Comparison of ENCODE assay signal across 16 cellular contexts in genomic region chr22:33842006-33842354, GRCh38.
DNase-seq lines count a peak whose midpoint lies in the region; ATAC-seq and TF ChIP-seq lines count a peak whose summit lies in the region.
"Had no signal": no experiment of that assay in that cellular context is flagged by ENCODE, and none has a peak within 500 bp of the region (broad histone marks: within the 10 kb centered on the region; RNA-seq: fewer than 3 reads in every experiment).

No MANE protein-coding gene starts in this region.

- H3K4me2 ChIP-seq in GM23338 (no peak overlapping the region), MM.1S (ENCODE audit: low read depth, low read length) (peak overlapping the region; percentile 95)

- CTCF ChIA-PET in WTC11 (lab: Charles Lee): no interaction called here

- H3K9me3 ChIP-seq in MM.1S (replicated peaks; ENCODE audit: insufficient read depth, low read length) (no peaks in the 10 kb centered on the region), gastrocnemius medialis (no peaks in the 10 kb centered on the region), WERI-Rb-1 (ENCODE audit: severe bottlenecking) (no peaks in the 10 kb centered on the region)
- H3K9me3 ChIP-seq: neutrophil, right lobe of liver, thyroid gland had no signal

- in situ Hi-C loops in gastrocnemius medialis (cut with MboI; ENCODE audit: low sequenced_read_pairs in 4 of 4): no loop called here

- peaks cover 9% of the 10 kb centered on the region for H3K36me3 Mint-ChIP-seq in GM23338 (ENCODE audit: low read depth)
- H3K36me3 Mint-ChIP-seq in WTC11: peaks cover 15% of the 10 kb centered on the region

- H3K79me2 ChIP-seq in GM23338 (replicated peaks; ENCODE audit: insufficient read depth): peaks cover 96% of the 10 kb centered on the region
- peaks cover 79% of the 10 kb centered on the region for H3K79me2 ChIP-seq in MM.1S (ENCODE audit: low read length)

- intact Hi-C loops in gastrocnemius medialis (cut with DNase I; ENCODE audit: low total_unique reads): no loop called here

- no peaks in the 10 kb centered on the region for H3K9me2 ChIP-seq in GM23338 (ENCODE audit: insufficient read depth)
- no peaks in the 10 kb centered on the region for H3K9me2 ChIP-seq in MM.1S (replicated peaks; ENCODE audit: insufficient read depth, low read length)

- H3K27ac ChIP-seq in GM23338 (ENCODE audit: low read depth) (peak overlapping the region; percentile 74), MM.1S (ENCODE audit: low read length) (peak overlapping the region; percentile 99), gastrocnemius medialis (peak overlapping the region in 3 of 4 donors; percentile 32 to 50 (median 39)), WERI-Rb-1 (no peak overlapping the region)
- H3K27ac ChIP-seq: neutrophil, right lobe of liver had no signal

- H3K9me3 Mint-ChIP-seq in GM23338 (no peaks in the 10 kb centered on the region), WTC11 (peaks cover 15% of the 10 kb centered on the region)

- H3K27me3 ChIP-seq in GM23338 (ENCODE audit: insufficient read depth): no peaks in the 10 kb centered on the region
- H3K27me3 ChIP-seq in MM.1S (replicated peaks; ENCODE audit: insufficient read depth, low read length): no peaks in the 10 kb centered on the region
- no peaks in the 10 kb centered on the region for H3K27me3 ChIP-seq in gastrocnemius medialis
- no peaks in the 10 kb centered on the region for H3K27me3 ChIP-seq in WERI-Rb-1 (ENCODE audit: insufficient read depth, low read depth, severe bottlenecking)
- H3K27me3 ChIP-seq: neutrophil, right lobe of liver, thyroid gland had no signal

- H3K4me1 Mint-ChIP-seq in GM23338 (peaks cover 86% of the 10 kb centered on the region), WTC11 (peaks cover 86% of the 10 kb centered on the region)

- ATAC-seq in GM19025 (IDR thresholded peaks at IDR 0.05; ENCODE audit: low read depth, unreplicated experiment): peak; percentile 63
- no peak for ATAC-seq in GM23338
- no peak for ATAC-seq in gastrocnemius medialis
- ATAC-seq in WTC11: no peak

- H3K36me3 ChIP-seq in GM23338 (ENCODE audit: insufficient read depth): 0 out of 2 replicates have a peak, but pooled peaks cover under 1% of the 10 kb centered on the region
- no peaks in the 10 kb centered on the region for H3K36me3 ChIP-seq in MM.1S (replicated peaks; ENCODE audit: insufficient read depth, low read length)
- no peaks in the 10 kb centered on the region for H3K36me3 ChIP-seq in gastrocnemius medialis
- no peaks in the 10 kb centered on the region for H3K36me3 ChIP-seq in WERI-Rb-1
- H3K36me3 ChIP-seq: neutrophil, right lobe of liver, thyroid gland had no signal

- TF ChIP-seq CTCF in GM23338 (conservative IDR thresholded peaks at IDR 0.05; ENCODE audit: low read depth in 2 of 2): no peak
- TF ChIP-seq CTCF in MM.1S (IDR thresholded peaks at IDR 0.05; ENCODE audit: low read length): no peak
- TF ChIP-seq CTCF in gastrocnemius medialis (IDR thresholded peaks at IDR 0.05 in 4 of 5, conservative IDR thresholded peaks at IDR 0.05 in 1 of 5): no peak
- TF ChIP-seq CTCF in WERI-Rb-1 (IDR thresholded peaks at IDR 0.05; ENCODE audit: low read depth, low read length): no peak
- no peak for TF ChIP-seq CTCF in WTC11 (IDR thresholded peaks at IDR 0.05)

- H2AFZ ChIP-seq in GM23338 (no peak overlapping the region), MM.1S (ENCODE audit: low read length) (no peak overlapping the region)

- peak overlapping the region; percentile 83 for H3K9ac ChIP-seq in MM.1S (ENCODE audit: low read length)

- no peak overlapping the region; the same call in 2 of the 3 replicates for H3K4me3 Mint-ChIP-seq in GM23338
- no peak overlapping the region for H3K4me3 Mint-ChIP-seq in WTC11

- peaks cover 6% of the 10 kb centered on the region for H3K27me3 Mint-ChIP-seq in GM23338 (ENCODE audit: insufficient read depth, low read depth, poor library complexity)
- no peaks in the 10 kb centered on the region for H3K27me3 Mint-ChIP-seq in WTC11 (ENCODE audit: low read depth)

- H3F3A ChIP-seq in GM23338 (replicated peaks; ENCODE audit: low read depth) (no peaks in the 10 kb centered on the region), MM.1S (ENCODE audit: insufficient read depth, low read length) (peaks cover 34% of the 10 kb centered on the region)

- H4K20me1 ChIP-seq in GM23338 (replicated peaks; ENCODE audit: insufficient read depth) (peaks cover 11% of the 10 kb centered on the region; the same call in 1 of the 2 replicates), MM.1S (ENCODE audit: insufficient read depth, low read length) (no peaks in the 10 kb centered on the region)

- H3K4me3 ChIP-seq in GM23338: no peak overlapping the region
- H3K4me3 ChIP-seq in MM.1S (ENCODE audit: low read length): peak overlapping the region; percentile 63
- no peak overlapping the region for H3K4me3 ChIP-seq in gastrocnemius medialis
- H3K4me3 ChIP-seq in WERI-Rb-1 (ENCODE audit: low read depth, low read length): no peak overlapping the region
- H3K4me3 ChIP-seq: right lobe of liver, thyroid gland had no signal

- H3K27ac Mint-ChIP-seq in GM23338 (peak overlapping the region; percentile 85; the same call in 1 of the 2 replicates), WTC11 (no peak overlapping the region)

- POLR2A ChIA-PET in WTC11 (lab: Charles Lee): interaction anchor here (1.1 kb wide), 1 partner anchor 9 kb away, joined by 3 read pairs; no protein-coding TSS in a partner anchor

- H3K4me1 ChIP-seq in GM23338 (ENCODE audit: insufficient read depth): peaks cover 84% of the 10 kb centered on the region
- H3K4me1 ChIP-seq in MM.1S (ENCODE audit: low read length): peaks cover 42% of the 10 kb centered on the region
- peaks cover 7 to 28% of the 10 kb centered on the region in 2 donors for H3K4me1 ChIP-seq in gastrocnemius medialis
- H3K4me1 ChIP-seq: right lobe of liver had no signal

- TF ChIP-seq POLR2A in gastrocnemius medialis (IDR thresholded peaks at IDR 0.05): no peak

- DNase-seq in GM23338 (ENCODE audit: low spot score): no peak
- peak; percentile 94 for DNase-seq in MM.1S
- DNase-seq in gastrocnemius medialis: no peak
- no peak for DNase-seq in WERI-Rb-1
- no peak for DNase-seq in Kasumi-1 (lab: John Stamatoyannopoulos, UW)
- no peak for DNase-seq in WTC11 (ENCODE audit: low spot score)
- DNase-seq in DMS153 treated with DMSO at 0.1 percent for 48 hours (lab: John Stamatoyannopoulos, UW; ENCODE audit: unreplicated experiment): no peak
- DNase-seq: activated CD4-positive, CD25-positive, alpha-beta regulatory T cell treated with anti-CD3 and anti-CD28 coated beads, Interleukin-2, amount 50 U/mL, for 72 hours; activated naive CD4-positive, alpha-beta T cell; DND-41; NCI-H226; right lobe of liver; stimulated activated CD4-positive, alpha-beta T cell treated with anti-CD3 and anti-CD28 coated beads, Interleukin-2, amount 100 ng/mL, for 48 hours; thyroid gland had no signal

TF ChIP-seq in GM23338, 12 proteins besides CTCF, POLR2A, EP300 and RAD21 (continues in another document):
- TF ChIP-seq POLR2AphosphoS5 (IDR thresholded peaks at IDR 0.05; ENCODE audit: low read depth) (no peak), JUNB (IDR thresholded peaks at IDR 0.05; ENCODE audit: unreplicated experiment) (no peak), NANOG (IDR thresholded peaks at IDR 0.05; ENCODE audit: borderline replicate concordance) (no peak)

TF ChIP-seq in WTC11, 78 proteins besides CTCF, POLR2A, EP300 and RAD21 (continues in another document):
- TF ChIP-seq HMGXB4 (CRISPR knock-in tag; IDR thresholded peaks at IDR 0.05) (no peak), ARID4B (CRISPR knock-in tag; IDR thresholded peaks at IDR 0.05; ENCODE audit: borderline replicate concordance) (no peak), ZNF396 (CRISPR knock-in tag; IDR thresholded peaks at IDR 0.05; ENCODE audit: borderline replicate concordance) (no peak), SMAD4 (CRISPR knock-in tag; IDR thresholded peaks at IDR 0.05) (no peak), HMGA2 (CRISPR knock-in tag; IDR thresholded peaks at IDR 0.05) (no peak)
